ENCODE assay signal across 28 cellular contexts in the genomic region with DNA sequence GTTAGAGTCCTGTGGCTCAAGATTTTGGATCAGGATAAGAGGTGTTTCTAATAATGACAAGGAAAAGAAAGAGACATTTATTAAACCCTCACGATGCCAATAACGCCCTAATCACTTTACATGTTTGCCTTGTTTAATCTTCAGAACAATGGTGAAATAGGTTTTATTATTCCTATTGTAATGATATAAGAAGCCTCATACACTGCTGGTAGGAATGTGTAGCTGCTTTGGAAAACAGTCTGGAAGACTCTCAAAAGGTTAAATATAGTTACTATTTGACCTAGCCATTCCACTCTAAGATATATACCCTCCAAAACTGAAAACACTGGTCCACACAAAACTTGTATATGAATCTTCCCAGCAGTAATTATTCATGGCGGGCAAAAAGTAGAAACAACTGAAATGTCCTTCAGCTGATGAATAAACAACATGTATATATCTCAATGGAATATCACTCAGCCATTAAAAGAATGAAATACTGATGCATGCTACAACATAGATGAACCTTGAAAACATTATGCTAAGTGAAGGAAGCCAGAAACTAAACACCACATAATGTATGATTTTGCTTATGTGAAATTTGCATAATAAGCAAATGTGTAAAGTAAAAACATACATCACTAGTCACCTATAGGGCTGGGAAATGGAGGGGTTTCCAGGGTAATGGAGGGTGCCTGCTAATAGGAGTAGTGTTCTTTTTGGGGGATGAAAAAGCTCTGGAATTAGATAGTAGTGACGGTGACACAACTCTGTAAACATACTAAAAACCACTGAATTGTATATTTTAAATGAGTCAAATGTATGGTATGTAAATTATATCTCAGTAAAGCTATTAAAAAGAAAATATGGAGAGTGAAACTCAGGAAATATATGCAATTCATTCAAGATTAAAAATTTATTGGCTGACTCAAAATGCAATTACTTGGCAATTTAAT.
A peak's percentile ranks its signal among the peaks of the same experiment; 100 is the strongest.
DNase-seq lines count a peak whose midpoint lies in the region; ATAC-seq and TF ChIP-seq lines count a peak whose summit lies in the region.
"Had no signal": no experiment of that assay in that cellular context is flagged by ENCODE, and none has a peak within 500 bp of the region (broad histone marks: within the 10 kb centered on the region; RNA-seq: fewer than 3 reads in every experiment).

No MANE protein-coding gene starts in this region.

- H3K9ac ChIP-seq in GM23248, result no peak overlapping the region
- H3K9ac ChIP-seq: parathyroid adenoma had no signal

- CTCF ChIA-PET in PC-9 (lab: Charles Lee), result no interaction called here

- no peaks in the 10 kb centered on the region for H3K4me1 Mint-ChIP-seq in type B pancreatic cell (ENCODE audit: unreplicated experiment)
- H3K4me1 Mint-ChIP-seq: CD4-positive, CD25-positive, alpha-beta regulatory T cell had no signal

- H3K4me3 ChIP-seq in GM23248 (no peak overlapping the region), PC-9 (no peak overlapping the region), epithelial cell of esophagus (ENCODE audit: low read length) (no peak overlapping the region)
- H3K4me3 ChIP-seq: HAP-1, hepatocyte, sigmoid colon, tibial artery had no signal

- H3K27me3 ChIP-seq in GM23248 (replicated peaks; ENCODE audit: insufficient read depth), result no peaks in the 10 kb centered on the region
- H3K27me3 ChIP-seq in PC-9 (ENCODE audit: insufficient read depth, low read depth), result no peaks in the 10 kb centered on the region
- H3K27me3 ChIP-seq: hepatocyte, sigmoid colon, tibial artery had no signal

- no peak overlapping the region for H3K27ac Mint-ChIP-seq in type B pancreatic cell
- H3K27ac Mint-ChIP-seq: CD4-positive, CD25-positive, alpha-beta regulatory T cell; memory B cell; naive thymus-derived CD8-positive, alpha-beta T cell had no signal

- no peaks in the 10 kb centered on the region for H3K27me3 Mint-ChIP-seq in type B pancreatic cell
- H3K27me3 Mint-ChIP-seq: CD4-positive, CD25-positive, alpha-beta regulatory T cell; memory B cell; naive thymus-derived CD8-positive, alpha-beta T cell had no signal

- H3K9me3 ChIP-seq in GM23248 (ENCODE audit: low read depth) (no peaks in the 10 kb centered on the region), PC-9 (ENCODE audit: insufficient read depth, low read depth) (no peaks in the 10 kb centered on the region)
- H3K9me3 ChIP-seq: HAP-1, sigmoid colon, tibial artery had no signal

- POLR2A ChIA-PET in PC-9 (lab: Charles Lee; ENCODE audit: unreplicated experiment), result interaction anchor here (0.5 to 0.6 kb wide), 2 partner anchors 39 to 329 kb away, joined by 6 to 9 read pairs; no protein-coding TSS in a partner anchor

- H2AFZ ChIP-seq in GM23248 (peak overlapping the region; percentile 36; the same call in 1 of the 2 replicates), PC-9 (no peak overlapping the region; the same call in 1 of the 2 replicates)
- H2AFZ ChIP-seq: hepatocyte, parathyroid adenoma had no signal

- H3K27ac ChIP-seq in GM23248, result no peak overlapping the region
- H3K27ac ChIP-seq in PC-9, result peak overlapping the region; percentile 70
- H3K27ac ChIP-seq: hepatocyte, HL-60, parathyroid adenoma, sigmoid colon, tibial artery had no signal

- H3K79me2 ChIP-seq in GM23248 (ENCODE audit: insufficient read depth) (no peaks in the 10 kb centered on the region), PC-9 (ENCODE audit: low read depth) (no peaks in the 10 kb centered on the region)
- H3K79me2 ChIP-seq: hepatocyte, parathyroid adenoma had no signal

- intact Hi-C loops in PC-9 (cut with micrococcal nuclease; ENCODE audit: unreplicated experiment), result no loop called here

- H3K4me3 Mint-ChIP-seq in type B pancreatic cell, result no peak overlapping the region
- H3K4me3 Mint-ChIP-seq: CD4-positive, CD25-positive, alpha-beta regulatory T cell; memory B cell; naive thymus-derived CD8-positive, alpha-beta T cell had no signal

- no peak for TF ChIP-seq CTCF in PC-9 (conservative IDR thresholded peaks at IDR 0.05)
- peak; percentile 21 for TF ChIP-seq CTCF in epithelial cell of esophagus (IDR thresholded peaks at IDR 0.05; ENCODE audit: insufficient read depth, low read depth, low read length, missing control alignments)
- peak; percentile 27 for TF ChIP-seq CTCF in type B pancreatic cell (conservative IDR thresholded peaks at IDR 0.05)

- no TSS peak for BruUV-seq in PC-9 (replicated peaks; lab: Mats Ljungman, UMichigan)

- in situ Hi-C loops in GM23248 (cut with MboI), result loop anchor here (25.0 kb wide), 1 partner anchor 296 kb away; no protein-coding TSS in a partner anchor

- H3K4me1 ChIP-seq in GM23248 (ENCODE audit: insufficient read depth) (peaks cover 26% of the 10 kb centered on the region), PC-9 (replicated peaks; ENCODE audit: insufficient read depth) (peaks cover 31% of the 10 kb centered on the region)
- H3K4me1 ChIP-seq: parathyroid adenoma, tibial artery had no signal

- 70 to 82% methylated on average over 4 of the region's 4 CpGs for WGBS in GM23248 (ENCODE audit: low coverage in 1 of 2, low lambda C conversion rate in 2 of 2, missing lambda C conversion rate in 2 of 2), 2 experiments

- H3K36me3 Mint-ChIP-seq in type B pancreatic cell, result no peaks in the 10 kb centered on the region
- H3K36me3 Mint-ChIP-seq: CD4-positive, CD25-positive, alpha-beta regulatory T cell had no signal

- H3K9me2 ChIP-seq in GM23248 (ENCODE audit: insufficient read depth) (no peaks in the 10 kb centered on the region), PC-9 (ENCODE audit: insufficient read depth) (0 out of 2 replicates have a peak, but pooled peaks cover 3% of the 10 kb centered on the region)

- H3K9me3 Mint-ChIP-seq in type B pancreatic cell, result no peaks in the 10 kb centered on the region
- H3K9me3 Mint-ChIP-seq: CD4-positive, CD25-positive, alpha-beta regulatory T cell; memory B cell; naive thymus-derived CD8-positive, alpha-beta T cell had no signal

- H3K36me3 ChIP-seq in GM23248 (ENCODE audit: low read depth) (no peaks in the 10 kb centered on the region), PC-9 (ENCODE audit: low read depth) (no peaks in the 10 kb centered on the region)
- H3K36me3 ChIP-seq: HAP-1, sigmoid colon, tibial artery had no signal

- peak; percentile 26 for DNase-seq in GM23248
- peak in 1 of 2 experiments; percentile 80 for DNase-seq in PC-9
- DNase-seq in epithelial cell of esophagus (ENCODE audit: low read depth), result peak; percentile 14
- no peak for DNase-seq in type B pancreatic cell (ENCODE audit: extremely low spot score, unreplicated experiment)
- DNase-seq in midbrain (lab: John Stamatoyannopoulos, UW), result no peak
- DNase-seq: activated CD4-positive, alpha-beta T cell treated with anti-CD3 and anti-CD28 coated beads, Interleukin-2, amount 50 U/mL, for 1 hour; activated gamma-delta T cell; amniotic stem cell; CD4-positive, CD25-positive, alpha-beta regulatory T cell; DMS153; effector memory CD4-positive, alpha-beta T cell; islet precursor cell; naive thymus-derived CD8-positive, alpha-beta T cell; NCI-H1092; NCI-H2107; NCI-H524 treated with DMSO at 0.1 percent for 48 hours; Right ventricle myocardium superior; sigmoid colon; stimulated activated CD4-positive, alpha-beta T cell treated with anti-CD3 and anti-CD28 coated beads, Interleukin-1b, Interleukin-23, amount 100 ng/mL, for 48 hours; stimulated activated naive CD8-positive, alpha-beta T cell treated with anti-CD3 and anti-CD28 coated beads, Interleukin-15, Interleukin-2, amounts not matched to agents 100 U/mL and 50 U/mL, for 24 hours; tibial artery had no signal

- H3K4me2 ChIP-seq in GM23248 (ENCODE audit: unreplicated experiment) (peak overlapping the region; percentile 28), PC-9 (peak overlapping the region; percentile 54)
- H3K4me2 ChIP-seq: hepatocyte had no signal

- ATAC-seq in GM18870 (IDR thresholded peaks at IDR 0.05; ENCODE audit: unreplicated experiment) (no peak), HG03095 (IDR thresholded peaks at IDR 0.05; ENCODE audit: unreplicated experiment) (no peak)
- ATAC-seq: naive thymus-derived CD8-positive, alpha-beta T cell; stimulated activated naive CD8-positive, alpha-beta T cell treated with anti-CD3 and anti-CD28 coated beads, Interleukin-15, Interleukin-2, amounts not matched to agents 100 U/mL and 50 U/mL, for 24 hours had no signal

- H3F3A ChIP-seq in GM23248 (ENCODE audit: insufficient read depth) (peaks cover 22% of the 10 kb centered on the region), PC-9 (ENCODE audit: insufficient read depth, low read depth) (peaks cover 11% of the 10 kb centered on the region)

- H4K20me1 ChIP-seq in GM23248 (ENCODE audit: insufficient read depth) (no peaks in the 10 kb centered on the region), PC-9 (ENCODE audit: insufficient read depth) (no peaks in the 10 kb centered on the region)

Comparison
In these comparisons a context has a peak if more than half of its experiments do, and no peak if none do; other contexts are left out.
1. DNase-seq: peak in GM23248 (single experiment) and epithelial cell of esophagus (single experiment); none in type B pancreatic cell (single experiment) and midbrain (single experiment).